Comparison of ENCODE assay signal across 23 cellular contexts in the genomic region with DNA sequence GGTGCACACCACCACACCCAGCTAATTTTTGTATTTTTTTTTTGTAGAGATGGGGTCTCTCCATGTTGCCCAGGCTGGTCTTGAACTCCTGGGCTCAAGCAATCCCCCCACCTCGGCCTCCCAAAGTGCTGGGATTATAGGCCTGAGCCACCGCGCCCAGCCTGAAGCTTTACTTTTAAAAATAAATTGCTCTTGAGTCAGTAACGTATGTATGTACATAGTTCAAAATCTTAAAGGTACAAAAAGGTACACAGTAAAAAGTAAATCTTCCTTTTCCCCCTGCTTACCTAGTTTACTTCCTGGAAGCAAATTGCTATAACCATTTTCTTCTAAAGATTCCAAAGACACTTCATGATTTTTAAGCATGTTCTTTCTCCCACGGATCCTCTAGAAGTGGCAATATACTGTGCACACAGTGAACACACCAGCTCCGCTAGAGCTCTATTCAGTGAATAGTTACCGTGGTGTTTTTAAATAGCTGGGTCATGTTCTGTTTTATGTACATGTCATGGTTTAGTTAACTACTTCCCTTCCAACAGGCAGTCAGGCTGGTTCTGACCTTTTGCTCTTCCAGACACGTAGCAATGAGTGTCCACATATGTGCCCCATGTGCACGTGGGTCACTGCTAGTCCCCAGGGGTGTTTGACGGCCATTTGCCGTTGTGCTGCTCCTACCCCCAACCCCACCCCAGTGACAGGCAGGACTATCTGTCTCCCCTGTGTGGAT.
DNase-seq lines count a peak whose midpoint lies in the region; ATAC-seq and TF ChIP-seq lines count a peak whose summit lies in the region.
"Had no signal": no experiment of that assay in that cellular context is flagged by ENCODE, and none has a peak within 500 bp of the region (broad histone marks: within the 10 kb centered on the region; RNA-seq: fewer than 3 reads in every experiment).

No MANE protein-coding gene starts in this region.

- H3K4me2 ChIP-seq in SK-N-SH = no peak overlapping the region

- H3K4me1 Mint-ChIP-seq in glutamatergic neuron (ENCODE audit: low read depth, unreplicated experiment) (peaks cover 41% of the 10 kb centered on the region), type B pancreatic cell (ENCODE audit: unreplicated experiment) (peaks cover 60% of the 10 kb centered on the region)

- intact Hi-C loops in heart right ventricle (cut with DNase I) = no loop called here
- intact Hi-C loops in right cardiac atrium (cut with DNase I) = no loop called here

- H3K9me2 ChIP-seq in SK-N-SH = no peaks in the 10 kb centered on the region

- H3K27ac Mint-ChIP-seq in glutamatergic neuron (ENCODE audit: unreplicated experiment) (peak overlapping the region; percentile 72), type B pancreatic cell (peak overlapping the region; percentile 55)
- H3K27ac Mint-ChIP-seq: T-helper 1 cell treated with Interleukin-12 subunit alpha and Interleukin-12 subunit beta and Interleukin-4 antibody, amounts not matched to agents 30 μg/mL and 1 μg/mL, for 36 hours had no signal

- 46 to 57% methylated on average over 11 of the region's 11 CpGs for WGBS in heart right ventricle, 2 donors
- 67% methylated on average over 11 of the region's 11 CpGs for WGBS in right cardiac atrium
- 63% methylated on average over 11 of the region's 11 CpGs for WGBS in SK-N-SH (ENCODE audit: low lambda C conversion rate)

- H3K9me3 ChIP-seq in heart right ventricle (no peaks in the 10 kb centered on the region), right cardiac atrium (ENCODE audit: control insufficient read depth, low read length) (no peaks in the 10 kb centered on the region), SK-N-SH (no peaks in the 10 kb centered on the region)
- H3K9me3 ChIP-seq: adrenal gland, neutrophil had no signal

- H3K4me3 ChIP-seq in heart right ventricle = no peak overlapping the region
- no peak overlapping the region for H3K4me3 ChIP-seq in right cardiac atrium (ENCODE audit: low read length)
- no peak overlapping the region for H3K4me3 ChIP-seq in SK-N-SH (ENCODE audit: low read depth in 2 of 2, low read length in 1 of 2)
- H3K4me3 ChIP-seq: adrenal gland had no signal

- H4K20me1 ChIP-seq in SK-N-SH (ENCODE audit: insufficient read depth) = 0 out of 2 replicates have a peak, but pooled peaks cover 9% of the 10 kb centered on the region

- H3K79me2 ChIP-seq in SK-N-SH (ENCODE audit: insufficient read depth) = no peaks in the 10 kb centered on the region

- H3K9ac ChIP-seq in SK-N-SH = no peak overlapping the region

- DNase-seq in heart right ventricle (no peak), right cardiac atrium (no peak), SK-N-SH (peak; percentile 49), glutamatergic neuron (no peak), type B pancreatic cell (ENCODE audit: extremely low spot score, unreplicated experiment) (no peak), foreskin melanocyte (no peak)
- no peak for DNase-seq in activated CD4-positive, alpha-beta T cell treated with anti-CD3 and anti-CD28 coated beads, Interleukin-2, amount 50 U/mL, for 48 hours
- DNase-seq: activated effector memory CD4-positive, alpha-beta T cell treated with anti-CD3 and anti-CD28 coated beads, Interleukin-2, amount 50 U/mL, for 16 hours; DMS79 treated with DMSO at 0.1 percent for 48 hours; H7; KG1; NCI-H1092; NCI-H2081 treated with DMSO at 0.1 percent for 48 hours; NCI-H510A treated with DMSO at 0.1 percent for 48 hours; SIG-M5; stimulated activated CD4-positive, alpha-beta T cell treated with anti-CD3 and anti-CD28 coated beads, Interleukin-12 subunit alpha, Interleukin-12 subunit beta, amount 100 ng/mL, for 4 hours had no signal

- no peak overlapping the region for H2AFZ ChIP-seq in SK-N-SH (ENCODE audit: low read depth)

- H3F3A ChIP-seq in SK-N-SH (replicated peaks; ENCODE audit: insufficient read depth) = peaks cover 3% of the 10 kb centered on the region

- TF ChIP-seq CTCF in heart right ventricle (IDR thresholded peaks at IDR 0.05) (no peak), SK-N-SH (IDR thresholded peaks at IDR 0.05) (no peak), glutamatergic neuron (IDR thresholded peaks at IDR 0.05; ENCODE audit: partially characterized antibody, unreplicated experiment) (no peak), type B pancreatic cell (conservative IDR thresholded peaks at IDR 0.05) (no peak)

- ATAC-seq in heart right ventricle (peak in 6 of 8 donors; percentile 40 to 72 (median 56)), right cardiac atrium (no peak), HG02884 (IDR thresholded peaks at IDR 0.05; ENCODE audit: unreplicated experiment) (no peak)
- ATAC-seq: left lobe of liver had no signal

- H3K4me1 ChIP-seq in heart right ventricle (peaks cover 0 to 61% (median 22%) of the 10 kb centered on the region in 9 donors), right cardiac atrium (ENCODE audit: control insufficient read depth, insufficient read depth, low read length) (peaks cover 8% of the 10 kb centered on the region), SK-N-SH (ENCODE audit: control insufficient read depth in 1 of 2, insufficient read depth in 2 of 2, low read depth in 1 of 2, low read length in 1 of 2) (peaks cover 15 to 83% of the 10 kb centered on the region in 2 experiments; a peak in 3 of 4 replicates)
- H3K4me1 ChIP-seq: adrenal gland had no signal

- no peaks in the 10 kb centered on the region for H3K36me3 ChIP-seq in heart right ventricle
- no peaks in the 10 kb centered on the region for H3K36me3 ChIP-seq in SK-N-SH (replicated peaks in 1 of 2; ENCODE audit: control insufficient read depth in 1 of 2, insufficient read depth in 2 of 2, low read length in 1 of 2)
- H3K36me3 ChIP-seq: adrenal gland, neutrophil had no signal

- peak overlapping the region; percentile 40 for H3K4me3 Mint-ChIP-seq in glutamatergic neuron (ENCODE audit: unreplicated experiment)
- H3K4me3 Mint-ChIP-seq in type B pancreatic cell = peak overlapping the region; percentile 70
- H3K4me3 Mint-ChIP-seq: central memory CD8-positive, alpha-beta T cell; T-helper 1 cell treated with Interleukin-12 subunit alpha and Interleukin-12 subunit beta and Interleukin-4 antibody, amounts not matched to agents 30 μg/mL and 1 μg/mL, for 36 hours had no signal

- H3K27me3 ChIP-seq in heart right ventricle (no peaks in the 10 kb centered on the region), right cardiac atrium (ENCODE audit: control insufficient read depth, insufficient read depth) (no peaks in the 10 kb centered on the region), SK-N-SH (ENCODE audit: insufficient read depth) (no peaks in the 10 kb centered on the region)
- H3K27me3 ChIP-seq: adrenal gland, neutrophil had no signal

- H3K27ac ChIP-seq in heart right ventricle (no peak overlapping the region), right cardiac atrium (ENCODE audit: low read length) (no peak overlapping the region), SK-N-SH (ENCODE audit: low read depth in 2 of 2, low read length in 1 of 2) (peak overlapping the region in 1 of 2 experiments; percentile 99; a peak in 2 of 4 replicates)
- H3K27ac ChIP-seq: adrenal gland, epithelial cell of prostate, neutrophil had no signal

- H3K36me3 Mint-ChIP-seq in glutamatergic neuron (ENCODE audit: unreplicated experiment) (no peaks in the 10 kb centered on the region), type B pancreatic cell (no peaks in the 10 kb centered on the region)

- CTCF ChIA-PET in SK-N-SH (lab: Yijun Ruan, JAX) = interaction anchor here (0.6 to 7.2 kb wide), 10 partner anchors 9 to 185 kb away, joined by 3 to 28 read pairs (median 4); no protein-coding TSS in a partner anchor

- POLR2A ChIA-PET in SK-N-SH (lab: Yijun Ruan, JAX) = interaction anchor here (1.1 to 3.2 kb wide), 3 partner anchors 43 to 174 kb away, joined by 3 to 13 read pairs (median 3); no protein-coding TSS in a partner anchor

- TF ChIP-seq EP300 in SK-N-SH (IDR thresholded peaks at IDR 0.05; ENCODE audit: borderline replicate concordance in 1 of 2, low read depth in 1 of 2, low read length in 1 of 2) = peak in 1 of 2 experiments; percentile 77; a peak in 1 of 4 replicates

- H3K9me3 Mint-ChIP-seq in glutamatergic neuron (ENCODE audit: unreplicated experiment) (peaks cover 3% of the 10 kb centered on the region), type B pancreatic cell (no peaks in the 10 kb centered on the region)
- H3K9me3 Mint-ChIP-seq: central memory CD8-positive, alpha-beta T cell; T-helper 1 cell treated with Interleukin-12 subunit alpha and Interleukin-12 subunit beta and Interleukin-4 antibody, amounts not matched to agents 30 μg/mL and 1 μg/mL, for 36 hours had no signal

- peak; percentile 18; the same call in 1 of the 2 replicates for TF ChIP-seq RAD21 in SK-N-SH (IDR thresholded peaks at IDR 0.05; ENCODE audit: low read length)

- H3K27me3 Mint-ChIP-seq in glutamatergic neuron (ENCODE audit: unreplicated experiment) (no peaks in the 10 kb centered on the region), type B pancreatic cell (no peaks in the 10 kb centered on the region)
- H3K27me3 Mint-ChIP-seq: central memory CD8-positive, alpha-beta T cell had no signal

TF ChIP-seq in SK-N-SH, 30 proteins besides CTCF, POLR2A, EP300 and RAD21:
- TF ChIP-seq CHD2 (IDR thresholded peaks at IDR 0.05; ENCODE audit: low read length, partially characterized antibody) (peak; percentile 54), RXRA (IDR thresholded peaks at IDR 0.05; ENCODE audit: borderline replicate concordance, low read depth) (no peak), PBX3 (IDR thresholded peaks at IDR 0.05) (no peak), RCOR1 (IDR thresholded peaks at IDR 0.05; ENCODE audit: low read length) (peak; percentile 38; the same call in 1 of the 2 replicates), TEAD4 (IDR thresholded peaks at IDR 0.05; ENCODE audit: borderline replicate concordance, insufficient read depth) (no peak), TCF12 (IDR thresholded peaks at IDR 0.05) (no peak)

Comparison
In these comparisons a context has a peak if more than half of its experiments do, and no peak if none do; other contexts are left out.
1. ATAC-seq: peak in heart right ventricle (6 of 8); none in right cardiac atrium (0 of 2) and HG02884 (single experiment).